Comparison of ENCODE assay signal across 26 cellular contexts in genomic region chr2:216525972-216526371, GRCh38.
"Had no signal": no experiment of that assay in that cellular context is flagged by ENCODE, and none has a peak within 500 bp of the region (broad histone marks: within the 10 kb centered on the region; RNA-seq: fewer than 3 reads in every experiment).

No MANE protein-coding gene starts in this region.

- H3K4me1 ChIP-seq: thyroid gland, upper lobe of right lung had no signal

- H3K4me1 Mint-ChIP-seq: naive thymus-derived CD4-positive, alpha-beta T cell; stimulated activated memory B cell treated with anti-CD40 and anti-IgM and Interleukin-4, amounts not matched to agents 10 μg/mL and 1 μg/mL and 100 μg/mL, for 72 hours; stimulated activated naive CD8-positive, alpha-beta T cell treated with anti-CD3 and anti-CD28 coated beads, Interleukin-15, amount 100 ng/mL, for 72 hours had no signal

- H3K9me3 ChIP-seq: mucosa of descending colon, ovary, right atrium auricular region, right lobe of liver, thyroid gland, upper lobe of right lung had no signal

- H3K9me3 Mint-ChIP-seq: naive thymus-derived CD4-positive, alpha-beta T cell; natural killer cell treated with Interleukin-12 subunit alpha and Interleukin-12 subunit beta and Interleukin-15 and Interleukin-18, amount 100 ng/mL, for 72 hours; stimulated activated naive CD8-positive, alpha-beta T cell treated with anti-CD3 and anti-CD28 coated beads, Interleukin-15, amount 100 ng/mL, for 72 hours had no signal

- H3K27ac Mint-ChIP-seq: naive thymus-derived CD4-positive, alpha-beta T cell; natural killer cell treated with Interleukin-12 subunit alpha and Interleukin-12 subunit beta and Interleukin-15 and Interleukin-18, amount 100 ng/mL, for 72 hours; progenitor cell of endocrine pancreas; stimulated activated naive CD8-positive, alpha-beta T cell treated with anti-CD3 and anti-CD28 coated beads, Interleukin-15, amount 100 ng/mL, for 72 hours had no signal

- ATAC-seq: left lobe of liver; mucosa of descending colon; naive thymus-derived CD4-positive, alpha-beta T cell; natural killer cell treated with Interleukin-12 subunit alpha and Interleukin-12 subunit beta and Interleukin-15 and Interleukin-18, amount 100 ng/mL, for 72 hours; right lobe of liver; stimulated activated memory B cell treated with anti-CD40 and anti-IgM and Interleukin-4, amounts not matched to agents 10 μg/mL and 1 μg/mL and 100 μg/mL, for 72 hours; stimulated activated naive CD8-positive, alpha-beta T cell treated with anti-CD3 and anti-CD28 coated beads, Interleukin-15, amount 100 ng/mL, for 72 hours; upper lobe of right lung had no signal

- H3K36me3 Mint-ChIP-seq: natural killer cell treated with Interleukin-12 subunit alpha and Interleukin-12 subunit beta and Interleukin-15 and Interleukin-18, amount 100 ng/mL, for 72 hours; stimulated activated memory B cell treated with anti-CD40 and anti-IgM and Interleukin-4, amounts not matched to agents 10 μg/mL and 1 μg/mL and 100 μg/mL, for 72 hours had no signal

- H3K4me3 Mint-ChIP-seq: naive thymus-derived CD4-positive, alpha-beta T cell; natural killer cell treated with Interleukin-12 subunit alpha and Interleukin-12 subunit beta and Interleukin-15 and Interleukin-18, amount 100 ng/mL, for 72 hours; stimulated activated memory B cell treated with anti-CD40 and anti-IgM and Interleukin-4, amounts not matched to agents 10 μg/mL and 1 μg/mL and 100 μg/mL, for 72 hours; stimulated activated naive CD8-positive, alpha-beta T cell treated with anti-CD3 and anti-CD28 coated beads, Interleukin-15, amount 100 ng/mL, for 72 hours had no signal

- H3K36me3 ChIP-seq: ovary, right atrium auricular region, right lobe of liver, thyroid gland, upper lobe of right lung had no signal

- DNase-seq: hippocampal formation; kidney glomerular epithelial cell; left cardiac atrium; mesendoderm; midbrain; mucosa of descending colon; naive thymus-derived CD4-positive, alpha-beta T cell; ovary; right lobe of liver; stimulated activated CD4-positive, alpha-beta T cell treated with anti-CD3 and anti-CD28 coated beads, Interleukin-1b, Interleukin-23, amount 100 ng/mL, for 48 hours; stimulated activated CD4-positive, alpha-beta T cell treated with anti-CD3 and anti-CD28 coated beads, Interleukin-2, amount 100 ng/mL, for 48 hours; stimulated activated CD4-positive, alpha-beta T cell treated with anti-CD3 and anti-CD28 coated beads, Interleukin-4, amount 100 ng/mL, for 4 hours; stimulated activated CD8-positive, alpha-beta memory T cell treated with anti-CD3 and anti-CD28 coated beads, Interleukin-4, amount 100 ng/mL, for 48 hours; stimulated activated naive CD4-positive, alpha-beta T cell treated with Interleukin-2 at 50 U/mL for 16 hours; stimulated activated naive CD8-positive, alpha-beta T cell treated with anti-CD3 and anti-CD28 coated beads, Interleukin-15, amount 100 ng/mL, for 72 hours; substantia nigra; thyroid gland; trophoblast cell; upper lobe of right lung had no signal

- H3K27ac ChIP-seq: ovary, right atrium auricular region, right lobe of liver, thyroid gland, upper lobe of right lung had no signal

- H3K4me3 ChIP-seq: lung, mucosa of descending colon, ovary, right atrium auricular region, right lobe of liver, smooth muscle cell, thyroid gland, upper lobe of right lung had no signal

- H3K27me3 ChIP-seq: ovary, right atrium auricular region, right lobe of liver, thyroid gland, upper lobe of right lung had no signal

- H3K27me3 Mint-ChIP-seq: natural killer cell treated with Interleukin-12 subunit alpha and Interleukin-12 subunit beta and Interleukin-15 and Interleukin-18, amount 100 ng/mL, for 72 hours; progenitor cell of endocrine pancreas; stimulated activated naive CD8-positive, alpha-beta T cell treated with anti-CD3 and anti-CD28 coated beads, Interleukin-15, amount 100 ng/mL, for 72 hours had no signal
